17 cellular contexts compared by ENCODE assay signal in the genomic region with DNA sequence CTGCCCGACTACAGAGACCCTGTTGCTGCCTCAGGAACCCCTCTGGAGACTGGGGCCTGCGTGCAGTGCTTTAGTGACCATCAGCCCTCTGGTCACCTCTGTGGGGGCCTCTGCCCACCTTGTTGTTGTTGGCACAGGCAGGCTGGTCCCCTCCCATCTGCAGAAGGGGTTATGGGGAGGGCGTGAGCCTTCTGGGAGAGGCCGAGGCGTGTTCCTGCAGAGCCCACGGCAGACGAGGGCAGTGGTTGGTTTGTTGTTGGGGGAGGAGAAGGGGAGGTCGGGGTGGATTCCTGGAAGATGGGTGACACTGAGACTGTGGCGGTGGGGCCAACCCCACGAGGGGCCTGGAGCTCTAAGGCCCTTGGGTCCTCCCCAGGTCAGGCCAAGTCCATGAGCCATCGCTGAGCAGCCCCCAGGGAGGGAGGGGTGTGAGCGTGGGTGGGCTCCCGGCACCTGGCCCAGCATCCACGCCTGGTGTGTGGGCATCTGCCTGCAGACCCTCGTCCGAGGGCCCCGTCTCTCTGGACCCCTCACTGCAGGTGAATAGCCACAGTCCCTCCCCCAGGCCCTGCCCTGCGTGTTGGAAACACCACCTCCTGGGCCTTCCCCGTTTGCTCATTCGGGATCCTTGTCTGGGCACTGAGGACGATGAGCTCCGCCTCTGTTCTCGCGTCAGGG.
"Had no signal": no experiment of that assay in that cellular context is flagged by ENCODE, and none has a peak within 500 bp of the region (broad histone marks: within the 10 kb centered on the region; RNA-seq: fewer than 3 reads in every experiment).

No MANE protein-coding gene starts in this region.

- H3K36me3 ChIP-seq: transverse colon had no signal

- H3K4me1 Mint-ChIP-seq: activated B cell treated with CpG ODN at 0.5 μM for 24 hours had no signal

- H3K27ac ChIP-seq: transverse colon had no signal

- H3K4me1 ChIP-seq: transverse colon had no signal

- FAIRE-seq: TTC549 had no signal

- ATAC-seq: activated T-helper 17 cell treated with anti-CD3 and anti-CD28 coated beads, Interleukin-2, amount 50 U/mL, for 72 hours; left colon had no signal

- DNase-seq: activated B cell treated with CpG ODN at 0.5 μM for 24 hours; activated CD4-positive, alpha-beta T cell treated with anti-CD3 and anti-CD28 coated beads, Interleukin-2, amount 50 U/mL, for 1 hour; activated naive CD4-positive, alpha-beta T cell treated with anti-CD3 and anti-CD28 coated beads for 36 hours; activated T-cell treated with anti-CD3 and anti-CD28 coated beads for 4 hours; central memory CD4-positive, alpha-beta T cell; dermis blood vessel endothelial cell; esophagus squamous epithelium; head of caudate nucleus; left colon; nephron progenitor cell; stimulated activated CD4-positive, alpha-beta T cell treated with anti-CD3 and anti-CD28 coated beads, Interleukin-4, amount 100 ng/mL, for 4 hours; T-helper 2 cell; transverse colon had no signal

- H3K27ac Mint-ChIP-seq: activated B cell treated with CpG ODN at 0.5 μM for 24 hours; activated naive CD4-positive, alpha-beta T cell treated with anti-CD3 and anti-CD28 coated beads for 36 hours; activated T-helper 17 cell treated with anti-CD3 and anti-CD28 coated beads, Interleukin-2, amount 50 U/mL, for 72 hours; memory B cell had no signal

- H3K4me3 Mint-ChIP-seq: activated B cell treated with CpG ODN at 0.5 μM for 24 hours; activated naive CD4-positive, alpha-beta T cell treated with anti-CD3 and anti-CD28 coated beads for 36 hours; activated T-helper 17 cell treated with anti-CD3 and anti-CD28 coated beads, Interleukin-2, amount 50 U/mL, for 72 hours; memory B cell; nephron progenitor cell had no signal

- H3K9me3 ChIP-seq: esophagus squamous epithelium, transverse colon had no signal

- H3K27me3 Mint-ChIP-seq: activated B cell treated with CpG ODN at 0.5 μM for 24 hours; activated T-helper 17 cell treated with anti-CD3 and anti-CD28 coated beads, Interleukin-2, amount 50 U/mL, for 72 hours; memory B cell had no signal

- H3K4me3 ChIP-seq: esophagus squamous epithelium, skin epidermis, transverse colon had no signal

- H3K27me3 ChIP-seq: esophagus squamous epithelium, transverse colon had no signal
